1 cellular context compared by ENCODE assay signal in the genomic region with DNA sequence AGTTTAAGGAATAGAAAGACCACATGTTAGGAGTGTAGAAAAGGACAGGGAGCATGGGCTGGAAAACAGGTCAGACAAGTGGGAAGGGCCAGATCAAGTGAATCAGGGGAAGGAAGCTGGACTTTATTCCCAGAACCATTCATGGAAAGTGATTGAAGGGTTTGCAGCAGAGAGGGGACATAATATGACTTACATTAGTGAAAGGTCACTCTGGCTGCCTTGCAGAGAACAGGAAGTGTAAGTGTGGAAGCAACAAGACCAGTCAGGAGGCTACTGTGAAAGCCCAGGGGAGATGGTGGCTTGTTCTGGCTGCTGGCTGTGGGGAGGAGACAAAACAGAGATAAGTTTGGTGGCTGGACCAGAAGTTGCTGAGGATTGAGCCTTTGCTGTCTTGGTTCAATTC.
TF ChIP-seq lines count a peak whose summit lies in the region.

No MANE protein-coding gene starts in this region.

TF ChIP-seq in GM12878, 131 proteins besides CTCF, POLR2A, EP300 and RAD21 (continued from another document):
- TF ChIP-seq, protein P1, sequence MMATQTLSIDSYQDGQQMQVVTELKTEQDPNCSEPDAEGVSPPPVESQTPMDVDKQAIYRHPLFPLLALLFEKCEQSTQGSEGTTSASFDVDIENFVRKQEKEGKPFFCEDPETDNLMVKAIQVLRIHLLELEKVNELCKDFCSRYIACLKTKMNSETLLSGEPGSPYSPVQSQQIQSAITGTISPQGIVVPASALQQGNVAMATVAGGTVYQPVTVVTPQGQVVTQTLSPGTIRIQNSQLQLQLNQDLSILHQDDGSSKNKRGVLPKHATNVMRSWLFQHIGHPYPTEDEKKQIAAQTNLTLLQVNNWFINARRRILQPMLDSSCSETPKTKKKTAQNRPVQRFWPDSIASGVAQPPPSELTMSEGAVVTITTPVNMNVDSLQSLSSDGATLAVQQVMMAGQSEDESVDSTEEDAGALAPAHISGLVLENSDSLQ (IDR thresholded peaks at IDR 0.05), result 0 out of 2 replicates have a peak, but pooled peaks have one; percentile 20
- TF ChIP-seq POU2F2 (IDR thresholded peaks at IDR 0.05; ENCODE audit: borderline replicate concordance, low read depth, low read length), result no peak
- TF ChIP-seq FOXM1 (IDR thresholded peaks at IDR 0.05; ENCODE audit: low read depth, low read length), result no peak
- TF ChIP-seq NBN (IDR thresholded peaks at IDR 0.05), result peak; percentile 64; the same call in 1 of the 2 replicates
